ENCODE assay signal across 19 cellular contexts in genomic region chr9:110971705-110972104, GRCh38.
"Had no signal": no experiment of that assay in that cellular context is flagged by ENCODE, and none has a peak within 500 bp of the region (broad histone marks: within the 10 kb centered on the region; RNA-seq: fewer than 3 reads in every experiment).

No MANE protein-coding gene starts in this region.

- H3K27ac ChIP-seq: gastroesophageal sphincter, right atrium auricular region, skin epidermis, upper lobe of left lung had no signal

- DNase-seq: activated CD4-positive, alpha-beta T cell treated with anti-CD3 and anti-CD28 coated beads for 48 hours; activated CD8-positive, alpha-beta memory T cell treated with anti-CD3 and anti-CD28 coated beads for 24 hours; activated naive CD8-positive, alpha-beta T cell treated with anti-CD3 and anti-CD28 coated beads for 36 hours; aorta; dermis blood vessel endothelial cell; erythroblast; naive B cell; posterior cingulate gyrus; stimulated activated CD4-positive, alpha-beta T cell treated with anti-CD3 and anti-CD28 coated beads, Interleukin-15, amount 100 ng/mL, for 24 hours; stimulated activated CD4-positive, alpha-beta T cell treated with anti-CD3 and anti-CD28 coated beads, Interleukin-4, amount 100 ng/mL, for 1 hour; stimulated activated naive CD4-positive, alpha-beta T cell; T-helper 2 cell; upper lobe of left lung had no signal

- H3K9me3 Mint-ChIP-seq: activated naive CD8-positive, alpha-beta T cell treated with anti-CD3 and anti-CD28 coated beads for 36 hours had no signal

- H3K9me3 ChIP-seq: gastroesophageal sphincter, right atrium auricular region, upper lobe of left lung had no signal

- ATAC-seq: gastroesophageal sphincter, left lobe of liver had no signal

- H3K27me3 ChIP-seq: gastroesophageal sphincter, right atrium auricular region, upper lobe of left lung had no signal

- H3K36me3 Mint-ChIP-seq: activated naive CD8-positive, alpha-beta T cell treated with anti-CD3 and anti-CD28 coated beads for 36 hours; naive B cell had no signal

- H3K27me3 Mint-ChIP-seq: activated naive CD8-positive, alpha-beta T cell treated with anti-CD3 and anti-CD28 coated beads for 36 hours had no signal

- H3K36me3 ChIP-seq: gastroesophageal sphincter, right atrium auricular region, upper lobe of left lung had no signal

- H3K4me3 Mint-ChIP-seq: activated naive CD8-positive, alpha-beta T cell treated with anti-CD3 and anti-CD28 coated beads for 36 hours; activated T-helper 1 cell treated with anti-CD3 and anti-CD28 coated beads, Interleukin-12 subunit alpha, Interleukin-12 subunit beta, Interleukin-2, Interleukin-4 antibody, amounts not matched to agents 30 ng/mL and 10 ng/mL and 1 ng/mL, durations not matched to agents 14 hours and 24 hours and 36 hours; naive B cell had no signal

- H3K27ac Mint-ChIP-seq: activated T-helper 1 cell treated with anti-CD3 and anti-CD28 coated beads, Interleukin-12 subunit alpha, Interleukin-12 subunit beta, Interleukin-2, Interleukin-4 antibody, amounts not matched to agents 30 ng/mL and 10 ng/mL and 1 ng/mL, durations not matched to agents 14 hours and 24 hours and 36 hours; naive B cell had no signal

- FAIRE-seq: islet of Langerhans had no signal

- H3K4me3 ChIP-seq: gastroesophageal sphincter, right atrium auricular region, skin epidermis, upper lobe of left lung had no signal

- H3K4me1 ChIP-seq: right atrium auricular region, upper lobe of left lung had no signal

- H3K4me1 Mint-ChIP-seq: activated naive CD8-positive, alpha-beta T cell treated with anti-CD3 and anti-CD28 coated beads for 36 hours; naive B cell had no signal
